ENCODE assay signal across 24 cellular contexts in the genomic region with DNA sequence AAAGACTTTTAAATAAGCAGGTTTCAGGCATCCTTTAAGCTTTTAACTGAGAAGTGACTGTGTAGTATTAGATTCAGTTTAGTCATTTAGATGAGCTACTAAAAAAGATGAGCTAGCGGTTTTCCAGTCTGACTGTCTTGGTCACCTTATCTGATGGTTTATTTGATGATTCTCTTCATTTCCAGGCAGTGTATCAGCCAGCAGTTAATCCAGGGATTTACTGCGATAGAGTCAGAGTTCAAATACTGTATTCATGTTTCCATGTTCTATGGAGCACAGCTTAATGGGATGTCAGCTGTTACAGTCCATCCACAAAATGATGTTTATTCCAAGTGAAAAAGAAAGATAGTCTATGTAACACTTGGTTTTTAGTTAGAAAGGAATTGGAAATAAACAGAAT. TPM values are rescaled to one million over a fixed set of nuclear protein-coding genes. Genes with fewer than 3 reads are reported as not detected.
DNase-seq lines count a peak whose midpoint lies in the region; ATAC-seq and TF ChIP-seq lines count a peak whose summit lies in the region.
"Had no signal": no experiment of that assay in that cellular context is flagged by ENCODE, and none has a peak within 500 bp of the region (broad histone marks: within the 10 kb centered on the region; RNA-seq: fewer than 3 reads in every experiment).

No MANE protein-coding gene starts in this region.

- H4K20me1 ChIP-seq in smooth muscle cell (ENCODE audit: low read depth), result no peaks in the 10 kb centered on the region

- no peaks in the 10 kb centered on the region for H3K36me3 Mint-ChIP-seq in CD14-positive monocyte
- H3K36me3 Mint-ChIP-seq: CD4-positive, CD25-positive, alpha-beta regulatory T cell; memory B cell; naive thymus-derived CD4-positive, alpha-beta T cell had no signal

- peaks cover 3 to 17% (median 9%) of the 10 kb centered on the region in 4 donors for H3K4me1 ChIP-seq in esophagus muscularis mucosa
- H3K4me1 ChIP-seq in muscle layer of duodenum (ENCODE audit: control insufficient read depth in 1 of 2, insufficient read depth in 2 of 2, low read length in 2 of 2), result peaks cover 0 to 4% of the 10 kb centered on the region in 2 donors
- peaks cover 26% of the 10 kb centered on the region for H3K4me1 ChIP-seq in smooth muscle cell (ENCODE audit: low read depth)

- peak overlapping the region; percentile 43 to 60 (median 56) for H3K27ac ChIP-seq in esophagus muscularis mucosa (replicated peaks in 1 of 4)
- peak overlapping the region; percentile 22 for H3K27ac ChIP-seq in muscle layer of duodenum (ENCODE audit: low read length)
- H3K27ac ChIP-seq in smooth muscle cell (ENCODE audit: low read depth), result peak overlapping the region; percentile 83
- H3K27ac ChIP-seq: brain microvascular endothelial cell, coronary artery had no signal

- no peak overlapping the region for H3K4me3 Mint-ChIP-seq in CD14-positive monocyte
- H3K4me3 Mint-ChIP-seq: activated CD8-positive, alpha-beta T cell treated with anti-CD3 and anti-CD28 coated beads for 36 hours; activated naive CD8-positive, alpha-beta T cell treated with anti-CD3 and anti-CD28 coated beads, Interleukin-2, amount 50 U/mL, for 24 hours; CD4-positive, CD25-positive, alpha-beta regulatory T cell; effector memory CD8-positive, alpha-beta T cell; memory B cell; naive thymus-derived CD4-positive, alpha-beta T cell had no signal

- no peaks in the 10 kb centered on the region for H3K27me3 ChIP-seq in esophagus muscularis mucosa
- no peaks in the 10 kb centered on the region for H3K27me3 ChIP-seq in muscle layer of duodenum (ENCODE audit: low read depth, low read length)
- H3K27me3 ChIP-seq in smooth muscle cell (ENCODE audit: low read depth), result no peaks in the 10 kb centered on the region
- H3K27me3 ChIP-seq: brain microvascular endothelial cell had no signal

- H3K27ac Mint-ChIP-seq in CD14-positive monocyte, result no peak overlapping the region
- H3K27ac Mint-ChIP-seq: activated CD8-positive, alpha-beta T cell treated with anti-CD3 and anti-CD28 coated beads for 36 hours; activated naive CD8-positive, alpha-beta T cell treated with anti-CD3 and anti-CD28 coated beads, Interleukin-2, amount 50 U/mL, for 24 hours; CD4-positive, CD25-positive, alpha-beta regulatory T cell; effector memory CD8-positive, alpha-beta T cell; memory B cell; naive thymus-derived CD4-positive, alpha-beta T cell had no signal

- H3K4me3 ChIP-seq in esophagus muscularis mucosa (no peak overlapping the region), muscle layer of duodenum (ENCODE audit: low read depth in 1 of 2, low read length in 2 of 2) (no peak overlapping the region), smooth muscle cell (peak overlapping the region; percentile 2)
- H3K4me3 ChIP-seq: coronary artery had no signal

- H3K4me2 ChIP-seq in smooth muscle cell, result peak overlapping the region; percentile 65

- peaks cover 0 to 2% (median 0%) of the 10 kb centered on the region in 3 donors for H3K27me3 Mint-ChIP-seq in CD14-positive monocyte (ENCODE audit: low read depth in 3 of 3)

- H3K4me1 Mint-ChIP-seq in CD14-positive monocyte, result no peaks in the 10 kb centered on the region
- H3K4me1 Mint-ChIP-seq: activated naive CD8-positive, alpha-beta T cell treated with anti-CD3 and anti-CD28 coated beads, Interleukin-2, amount 50 U/mL, for 24 hours; CD4-positive, CD25-positive, alpha-beta regulatory T cell; memory B cell; naive thymus-derived CD4-positive, alpha-beta T cell had no signal

- H3K9me3 Mint-ChIP-seq in CD14-positive monocyte, result peaks cover 0 to 9% (median 0%) of the 10 kb centered on the region in 7 donors
- H3K9me3 Mint-ChIP-seq: activated CD8-positive, alpha-beta T cell treated with anti-CD3 and anti-CD28 coated beads for 36 hours; activated naive CD8-positive, alpha-beta T cell treated with anti-CD3 and anti-CD28 coated beads, Interleukin-2, amount 50 U/mL, for 24 hours; effector memory CD8-positive, alpha-beta T cell; memory B cell had no signal

- H3K36me3 ChIP-seq in esophagus muscularis mucosa (no peaks in the 10 kb centered on the region), muscle layer of duodenum (ENCODE audit: control insufficient read depth in 1 of 2, insufficient read depth in 2 of 2, low read length in 2 of 2) (no peaks in the 10 kb centered on the region), smooth muscle cell (ENCODE audit: low read depth) (no peaks in the 10 kb centered on the region)
- H3K36me3 ChIP-seq: brain microvascular endothelial cell had no signal

- 32% methylated on average over 2 of the region's 2 CpGs for WGBS in esophagus muscularis mucosa
- WGBS in smooth muscle cell (ENCODE audit: low lambda C conversion rate), result 20% methylated on average over 2 of the region's 2 CpGs

- TF ChIP-seq EP300 in esophagus muscularis mucosa (IDR thresholded peaks at IDR 0.05), result no peak

- ATAC-seq in GM21447 (IDR thresholded peaks at IDR 0.05; ENCODE audit: unreplicated experiment), result no peak
- ATAC-seq: activated CD8-positive, alpha-beta T cell treated with anti-CD3 and anti-CD28 coated beads for 36 hours; activated naive CD8-positive, alpha-beta T cell treated with anti-CD3 and anti-CD28 coated beads, Interleukin-2, amount 50 U/mL, for 24 hours; effector memory CD8-positive, alpha-beta T cell; naive thymus-derived CD4-positive, alpha-beta T cell; stimulated activated naive CD8-positive, alpha-beta T cell treated with anti-CD3 and anti-CD28 coated beads, Interleukin-15, Interleukin-2, amounts not matched to agents 100 U/mL and 50 U/mL, for 24 hours had no signal

- TF ChIP-seq CTCF in esophagus muscularis mucosa (IDR thresholded peaks at IDR 0.05) (no peak), smooth muscle cell (IDR thresholded peaks at IDR 0.05; ENCODE audit: borderline replicate concordance, insufficient read depth, poor library complexity, severe bottlenecking) (no peak), CD14-positive monocyte (IDR thresholded peaks at IDR 0.05) (no peak)

- H2AFZ ChIP-seq in smooth muscle cell (ENCODE audit: low read depth), result no peak overlapping the region

- intact Hi-C loops in esophagus muscularis mucosa (cut with DNase I) (loop anchor here (5.0 to 10.0 kb wide), 4 partner anchors 71 to 439 kb away; no protein-coding TSS in a partner anchor), CD14-positive monocyte (cut with micrococcal nuclease) (no loop called here)

- peaks cover 9% of the 10 kb centered on the region for H3F3A ChIP-seq in smooth muscle cell (ENCODE audit: low read depth)

- H3K79me2 ChIP-seq in smooth muscle cell (ENCODE audit: low read depth), result no peaks in the 10 kb centered on the region

- DNase-seq in M059J (ENCODE audit: low read depth) (peak; percentile 15), esophagus muscularis mucosa (ENCODE audit: extremely low spot score) (no peak), smooth muscle cell (lab: John Stamatoyannopoulos, UW; ENCODE audit: unreplicated experiment) (no peak), cerebellar nuclear complex (lab: John Stamatoyannopoulos, UW) (no peak), CD14-positive monocyte (ENCODE audit: low spot score) (no peak)
- DNase-seq: activated CD4-positive, CD25-positive, alpha-beta regulatory T cell treated with anti-CD3 and anti-CD28 coated beads, Interleukin-2, amount 50 U/mL, for 72 hours; activated CD8-positive, alpha-beta T cell treated with anti-CD3 and anti-CD28 coated beads for 36 hours; activated gamma-delta T cell treated with Interleukin-2 at 50 U/mL for 16 hours; activated naive CD8-positive, alpha-beta T cell treated with anti-CD3 and anti-CD28 coated beads, Interleukin-2, amount 50 U/mL, for 24 hours; brain microvascular endothelial cell; CD4-positive, CD25-positive, alpha-beta regulatory T cell; effector memory CD8-positive, alpha-beta T cell; naive thymus-derived CD4-positive, alpha-beta T cell; NCI-H146; NCI-H510A treated with DMSO at 0.1 percent for 48 hours; NK-92 treated with Interleukin-12 subunit alpha and Interleukin-12 subunit beta, amount 100 ng/mL, for 24 hours; occipital lobe; SIG-M5; stimulated activated naive CD8-positive, alpha-beta T cell treated with anti-CD3 and anti-CD28 coated beads, Interleukin-15, Interleukin-2, amounts not matched to agents 100 U/mL and 50 U/mL, for 24 hours had no signal

- H3K9me3 ChIP-seq in esophagus muscularis mucosa (no peaks in the 10 kb centered on the region), muscle layer of duodenum (ENCODE audit: control insufficient read depth in 1 of 2, low read length in 2 of 2) (no peaks in the 10 kb centered on the region), smooth muscle cell (replicated peaks; ENCODE audit: low read depth) (no peaks in the 10 kb centered on the region)

- peak overlapping the region; percentile 9 for H3K9ac ChIP-seq in smooth muscle cell (ENCODE audit: low read depth)

- TF ChIP-seq POLR2A in esophagus muscularis mucosa (IDR thresholded peaks at IDR 0.05; ENCODE audit: low read depth), result no peak

RNA-seq across cellular contexts. Expression of a gene that starts 54.4 kb away (rescaled TPM):
- not detected in 2 replicates for total RNA-seq in M059J (2014; rRNA removed; shearing (Covaris generic))
- total RNA-seq in esophagus muscularis mucosa, result 100 to 1,000 TPM in 3 of 4 donors, 10 to 100 TPM in 1; 95.3 to 190 (median 138) TPM
- total RNA-seq in smooth muscle cell, result 3.1 and 7.7 TPM in 2 replicates
- polyA plus RNA-seq in smooth muscle cell, result 13.1 and 13.4 TPM in 2 replicates
- not detected for polyA plus RNA-seq in CD14-positive monocyte
- total RNA-seq: activated CD8-positive, alpha-beta T cell treated with anti-CD3 and anti-CD28 coated beads for 36 hours; CD4-positive, CD25-positive, alpha-beta regulatory T cell; naive thymus-derived CD4-positive, alpha-beta T cell; occipital lobe had no signal
- polyA plus RNA-seq: CD4-positive, CD25-positive, alpha-beta regulatory T cell; keratinocyte; naive thymus-derived CD4-positive, alpha-beta T cell had no signal

Comparison
In these comparisons a context has a peak if more than half of its experiments do, and no peak if none do; other contexts are left out.
1. H3K27ac ChIP-seq: peak in every context shown above with its lines; median percentile 83 in smooth muscle cell; 56 in esophagus muscularis mucosa; 22 in muscle layer of duodenum.
2. RNA of a gene that starts 54.4 kb away (total RNA-seq): 95.3 to 190 TPM in esophagus muscularis mucosa; 3.1 to 7.7 TPM in smooth muscle cell and not detected in M059J; every median in the first group is over 10 times any median in the second.